In genomic region chr2:158546412-158547144, GRCh38 we compare ENCODE assay signal across 13 cellular contexts.
DNase-seq lines count a peak whose midpoint lies in the region; ATAC-seq and TF ChIP-seq lines count a peak whose summit lies in the region.
"Had no signal": no experiment of that assay in that cellular context is flagged by ENCODE, and none has a peak within 500 bp of the region (broad histone marks: within the 10 kb centered on the region; RNA-seq: fewer than 3 reads in every experiment).

No MANE protein-coding gene starts in this region.

- H2AFZ ChIP-seq in PC-3 (ENCODE audit: low read length), result no peak overlapping the region

- no peaks in the 10 kb centered on the region for H4K20me1 ChIP-seq in PC-3 (ENCODE audit: low read length)

- H3K27me3 Mint-ChIP-seq in CD4-positive, alpha-beta memory T cell, result no peaks in the 10 kb centered on the region
- no peaks in the 10 kb centered on the region for H3K27me3 Mint-ChIP-seq in type B pancreatic cell
- H3K27me3 Mint-ChIP-seq in stimulated activated naive B cell treated with anti-CD40 and anti-IgM and Interleukin-4, amounts not matched to agents 10 μg/mL and 1 μg/mL and 100 μg/mL, for 72 hours, result no peaks in the 10 kb centered on the region

- H3K4me3 Mint-ChIP-seq in CD4-positive, alpha-beta memory T cell, result no peak overlapping the region
- H3K4me3 Mint-ChIP-seq in type B pancreatic cell, result no peak overlapping the region
- no peak overlapping the region for H3K4me3 Mint-ChIP-seq in stimulated activated naive B cell treated with anti-CD40 and anti-IgM and Interleukin-4, amounts not matched to agents 10 μg/mL and 1 μg/mL and 100 μg/mL, for 72 hours

- H3K4me1 ChIP-seq in CD4-positive, alpha-beta memory T cell (ENCODE audit: insufficient read depth, low read length), result peaks cover 6% of the 10 kb centered on the region
- H3K4me1 ChIP-seq in PC-3 (ENCODE audit: insufficient read depth, low read length), result no peaks in the 10 kb centered on the region
- H3K4me1 ChIP-seq: right lobe of liver, SJSA1 had no signal

- DNase-seq in CD4-positive, alpha-beta memory T cell, result no peak
- DNase-seq in PC-3 (no peak), NCI-H1105 treated with DMSO at 0.1 percent for 48 hours (lab: John Stamatoyannopoulos, UW) (no peak), type B pancreatic cell (ENCODE audit: extremely low spot score, unreplicated experiment) (no peak)
- no peak for DNase-seq in stimulated activated naive CD8-positive, alpha-beta T cell treated with anti-CD3 and anti-CD28 coated beads, Interleukin-15, Interleukin-2, amounts not matched to agents 100 U/mL and 50 U/mL, for 24 hours
- DNase-seq in stimulated activated naive B cell treated with anti-CD40 and anti-IgM and Interleukin-4, amounts not matched to agents 10 μg/mL and 1 μg/mL and 100 μg/mL, for 72 hours, result no peak
- DNase-seq: left cardiac atrium, NCI-H1092, right lobe of liver had no signal

- H3K27ac ChIP-seq in CD4-positive, alpha-beta memory T cell (ENCODE audit: low read depth, low read length), result no peak overlapping the region
- no peak overlapping the region for H3K27ac ChIP-seq in PC-3 (ENCODE audit: low read length)
- H3K27ac ChIP-seq: right lobe of liver, SJSA1 had no signal

- peaks cover 18 to 29% of the 10 kb centered on the region in 2 donors for H3K36me3 Mint-ChIP-seq in CD4-positive, alpha-beta memory T cell
- peaks cover 26% of the 10 kb centered on the region for H3K36me3 Mint-ChIP-seq in type B pancreatic cell
- H3K36me3 Mint-ChIP-seq in stimulated activated naive B cell treated with anti-CD40 and anti-IgM and Interleukin-4, amounts not matched to agents 10 μg/mL and 1 μg/mL and 100 μg/mL, for 72 hours, result peaks cover 0 to 4% of the 10 kb centered on the region in 2 donors

- no peaks in the 10 kb centered on the region for H3K9me2 ChIP-seq in PC-3 (replicated peaks; ENCODE audit: low read length)

- no peaks in the 10 kb centered on the region for H3K79me2 ChIP-seq in PC-3 (ENCODE audit: low read length)

- no peak overlapping the region for H3K9ac ChIP-seq in PC-3 (ENCODE audit: low read length)

- TF ChIP-seq CTCF in PC-3 (conservative IDR thresholded peaks at IDR 0.05; ENCODE audit: low read depth, low read length), result peak; percentile 23; the same call in 1 of the 2 replicates
- TF ChIP-seq CTCF in type B pancreatic cell (conservative IDR thresholded peaks at IDR 0.05), result no peak

- POLR2A ChIA-PET in CD4-positive, alpha-beta memory T cell (lab: Charles Lee; ENCODE audit: partially characterized antibody), result no interaction called here
- POLR2A ChIA-PET in PC-3 (lab: Charles Lee; ENCODE audit: unreplicated experiment), result no interaction called here

- no peaks in the 10 kb centered on the region for H3K36me3 ChIP-seq in CD4-positive, alpha-beta memory T cell (ENCODE audit: insufficient read depth, low read length)
- 0 out of 2 replicates have a peak, but pooled peaks cover 5% of the 10 kb centered on the region for H3K36me3 ChIP-seq in PC-3 (ENCODE audit: low read depth, low read length)
- H3K36me3 ChIP-seq: right lobe of liver had no signal

- H3K27me3 ChIP-seq in CD4-positive, alpha-beta memory T cell (ENCODE audit: insufficient read depth, low read length), result no peaks in the 10 kb centered on the region
- no peaks in the 10 kb centered on the region for H3K27me3 ChIP-seq in PC-3 (ENCODE audit: low read length)
- H3K27me3 ChIP-seq: right lobe of liver, SJSA1 had no signal

- H3K9me3 Mint-ChIP-seq in CD4-positive, alpha-beta memory T cell, result no peaks in the 10 kb centered on the region
- no peaks in the 10 kb centered on the region for H3K9me3 Mint-ChIP-seq in type B pancreatic cell
- no peaks in the 10 kb centered on the region for H3K9me3 Mint-ChIP-seq in stimulated activated naive B cell treated with anti-CD40 and anti-IgM and Interleukin-4, amounts not matched to agents 10 μg/mL and 1 μg/mL and 100 μg/mL, for 72 hours

- H3K4me1 Mint-ChIP-seq in CD4-positive, alpha-beta memory T cell, result peaks cover 6 to 10% (median 8%) of the 10 kb centered on the region in 4 donors
- H3K4me1 Mint-ChIP-seq in type B pancreatic cell (ENCODE audit: unreplicated experiment), result peaks cover 6% of the 10 kb centered on the region
- H3K4me1 Mint-ChIP-seq in stimulated activated naive B cell treated with anti-CD40 and anti-IgM and Interleukin-4, amounts not matched to agents 10 μg/mL and 1 μg/mL and 100 μg/mL, for 72 hours, result peaks cover 4 to 6% of the 10 kb centered on the region in 2 donors

- ATAC-seq in GM18909 (IDR thresholded peaks at IDR 0.05; ENCODE audit: poor library complexity, unreplicated experiment) (peak; percentile 79), HG02759 (IDR thresholded peaks at IDR 0.05; ENCODE audit: unreplicated experiment) (peak; percentile 50), PC-3 (no peak)
- no peak for ATAC-seq in stimulated activated naive CD8-positive, alpha-beta T cell treated with anti-CD3 and anti-CD28 coated beads, Interleukin-15, Interleukin-2, amounts not matched to agents 100 U/mL and 50 U/mL, for 24 hours
- ATAC-seq in stimulated activated naive B cell treated with anti-CD40 and anti-IgM and Interleukin-4, amounts not matched to agents 10 μg/mL and 1 μg/mL and 100 μg/mL, for 72 hours (replicated peaks), result no peak
- ATAC-seq: HCT116, left cardiac atrium, right lobe of liver had no signal

- BruUV-seq in PC-3 (replicated peaks; lab: Mats Ljungman, UMichigan), result no TSS peak

- H3F3A ChIP-seq in PC-3 (ENCODE audit: low read length, unreplicated experiment), result no peaks in the 10 kb centered on the region

- H3K4me2 ChIP-seq in PC-3 (ENCODE audit: low read length), result no peak overlapping the region

- peak overlapping the region in 6 of 7 donors; percentile 8 to 79 (median 64) for H3K27ac Mint-ChIP-seq in CD4-positive, alpha-beta memory T cell
- no peak overlapping the region for H3K27ac Mint-ChIP-seq in type B pancreatic cell
- H3K27ac Mint-ChIP-seq in stimulated activated naive B cell treated with anti-CD40 and anti-IgM and Interleukin-4, amounts not matched to agents 10 μg/mL and 1 μg/mL and 100 μg/mL, for 72 hours, result no peak overlapping the region

- intact Hi-C loops in CD4-positive, alpha-beta memory T cell (cut with micrococcal nuclease), result no loop called here
- intact Hi-C loops in PC-3 (cut with micrococcal nuclease), result no loop called here

- no peak overlapping the region for H3K4me3 ChIP-seq in CD4-positive, alpha-beta memory T cell (ENCODE audit: low read length in 2 of 2)
- H3K4me3 ChIP-seq in PC-3 (ENCODE audit: low read length), result no peak overlapping the region
- H3K4me3 ChIP-seq: right lobe of liver, SJSA1 had no signal

- CTCF ChIA-PET in CD4-positive, alpha-beta memory T cell (lab: Charles Lee; ENCODE audit: partially characterized antibody), result no interaction called here
- CTCF ChIA-PET in PC-3 (lab: Charles Lee), result interaction anchor here (0.8 kb wide), 1 partner anchor 199 kb away, joined by 4 read pairs; no protein-coding TSS in a partner anchor

- H3K9me3 ChIP-seq in CD4-positive, alpha-beta memory T cell (ENCODE audit: control insufficient read depth in 1 of 2, low read length in 2 of 2), result no peaks in the 10 kb centered on the region
- no peaks in the 10 kb centered on the region for H3K9me3 ChIP-seq in PC-3 (ENCODE audit: low read length)
- H3K9me3 ChIP-seq: right lobe of liver, SJSA1 had no signal

Comparison
In these comparisons a context has a peak if more than half of its experiments do, and no peak if none do; other contexts are left out.
1. H3K27ac Mint-ChIP-seq: peak in CD4-positive, alpha-beta memory T cell (6 of 7); none in type B pancreatic cell (single experiment) and stimulated activated naive B cell treated with anti-CD40 and anti-IgM and Interleukin-4, amounts not matched to agents 10 μg/mL and 1 μg/mL and 100 μg/mL, for 72 hours (single experiment).
2. ATAC-seq: peak in GM18909 (single experiment) and HG02759 (single experiment); none in PC-3 (single experiment), stimulated activated naive CD8-positive, alpha-beta T cell treated with anti-CD3 and anti-CD28 coated beads, Interleukin-15, Interleukin-2, amounts not matched to agents 100 U/mL and 50 U/mL, for 24 hours (single experiment) and stimulated activated naive B cell treated with anti-CD40 and anti-IgM and Interleukin-4, amounts not matched to agents 10 μg/mL and 1 μg/mL and 100 μg/mL, for 72 hours (0 of 2).